23 cellular contexts compared by ENCODE assay signal in genomic region chrX:10484683-10485247, GRCh38.
A peak's percentile ranks its signal among the peaks of the same experiment; 100 is the strongest.
DNase-seq lines count a peak whose midpoint lies in the region; ATAC-seq, FAIRE-seq and TF ChIP-seq lines count a peak whose summit lies in the region.
"Had no signal": no experiment of that assay in that cellular context is flagged by ENCODE, and none has a peak within 500 bp of the region (broad histone marks: within the 10 kb centered on the region; RNA-seq: fewer than 3 reads in every experiment).

No MANE protein-coding gene starts in this region.

- no peak overlapping the region for H3K4me3 ChIP-seq in heart right ventricle
- no peak overlapping the region for H3K4me3 ChIP-seq in mammary epithelial cell (replicated peaks in 1 of 3; ENCODE audit: insufficient read depth in 1 of 3, low read depth in 2 of 3, low read length in 3 of 3)
- no peak overlapping the region for H3K4me3 ChIP-seq in kidney (ENCODE audit: low read length in 2 of 2)
- no peak overlapping the region for H3K4me3 ChIP-seq in lower leg skin (ENCODE audit: low read depth, poor library complexity, severe bottlenecking)
- H3K4me3 ChIP-seq: BLaER1, dorsolateral prefrontal cortex, esophagus muscularis mucosa, tibial artery had no signal

- H3K36me3 ChIP-seq in heart right ventricle (peaks cover 0 to 6% (median 0%) of the 10 kb centered on the region in 9 donors), mammary epithelial cell (ENCODE audit: insufficient read depth, low read length) (no peaks in the 10 kb centered on the region), kidney (ENCODE audit: control insufficient read depth in 1 of 2, insufficient read depth in 2 of 2, low read length in 2 of 2) (no peaks in the 10 kb centered on the region)
- H3K36me3 ChIP-seq: BLaER1, esophagus muscularis mucosa, tibial artery had no signal

- H3K9me3 ChIP-seq in heart right ventricle = no peaks in the 10 kb centered on the region
- H3K9me3 ChIP-seq in mammary epithelial cell (replicated peaks; ENCODE audit: insufficient read depth, low read length) = no peaks in the 10 kb centered on the region
- no peaks in the 10 kb centered on the region for H3K9me3 ChIP-seq in kidney (ENCODE audit: control insufficient read depth in 1 of 2, low read length in 2 of 2)
- H3K9me3 ChIP-seq: esophagus muscularis mucosa, tibial artery had no signal

- no peaks in the 10 kb centered on the region for H4K20me1 ChIP-seq in mammary epithelial cell (ENCODE audit: insufficient read depth, low read length)

- FAIRE-seq in kidney (lab: Jason Lieb, UNC) = no peak
- FAIRE-seq: GM12892 had no signal

- H3K9ac ChIP-seq in mammary epithelial cell (ENCODE audit: insufficient read depth, low read length) (peak overlapping the region; percentile 26), kidney (ENCODE audit: low read length in 2 of 2) (no peak overlapping the region)
- H3K9ac ChIP-seq: BLaER1 had no signal

- BruUV-seq in mammary epithelial cell (replicated peaks; lab: Mats Ljungman, UMichigan) = no TSS peak

- ATAC-seq in heart right ventricle = no peak
- ATAC-seq in left ventricle myocardium superior = no peak
- ATAC-seq in GM21576 (IDR thresholded peaks at IDR 0.05; ENCODE audit: unreplicated experiment) = no peak

- TF ChIP-seq CTCF in heart right ventricle (IDR thresholded peaks at IDR 0.05) (no peak), mammary epithelial cell (conservative IDR thresholded peaks at IDR 0.05 in 1 of 2, IDR thresholded peaks at IDR 0.05 in 1 of 2; ENCODE audit: extremely low read depth in 1 of 2, insufficient read depth in 1 of 2, low read depth in 1 of 2, low read length in 2 of 2) (no peak), kidney (IDR thresholded peaks at IDR 0.05; ENCODE audit: borderline replicate concordance, extremely low read depth, insufficient read depth) (no peak), lower leg skin (IDR thresholded peaks at IDR 0.05) (no peak)

- peaks cover 0 to 51% (median 30%) of the 10 kb centered on the region in 9 donors for H3K4me1 ChIP-seq in heart right ventricle
- peaks cover 25% of the 10 kb centered on the region for H3K4me1 ChIP-seq in mammary epithelial cell (ENCODE audit: insufficient read depth, low read length)
- peaks cover 0 to 3% of the 10 kb centered on the region in 2 donors for H3K4me1 ChIP-seq in kidney (ENCODE audit: control insufficient read depth in 1 of 2, insufficient read depth in 1 of 2, low read depth in 1 of 2, low read length in 2 of 2)

- H3K79me2 ChIP-seq in mammary epithelial cell (ENCODE audit: insufficient read depth, low read length) = no peaks in the 10 kb centered on the region

- DNase-seq in heart right ventricle (no peak), left ventricle myocardium superior (no peak), mammary epithelial cell (peak; percentile 79), kidney (no peak), hypothalamus (lab: John Stamatoyannopoulos, UW) (no peak), cerebellum (ENCODE audit: low spot score) (no peak), lower leg skin (ENCODE audit: low spot score in 2 of 2) (no peak)
- DNase-seq: activated CD4-positive, alpha-beta memory T cell treated with anti-CD3 and anti-CD28 coated beads, Interleukin-2, amount 10 ng/mL, durations not matched to agents 7 days and 5 days; activated naive CD4-positive, alpha-beta T cell treated with anti-CD3 and anti-CD28 coated beads, Interleukin-2, amount 10 ng/mL, durations not matched to agents 7 days and 5 days; activated T-cell treated with anti-CD3 and anti-CD28 coated beads, Interleukin-2, amount 50 U/mL, for 24 hours; dorsolateral prefrontal cortex; glutamatergic neuron; immature natural killer cell; NCI-H1092; NCI-H510A treated with DMSO at 0.1 percent for 48 hours; Right ventricle myocardium superior; stimulated activated naive CD4-positive, alpha-beta T cell; T-helper 1 cell; tibial artery had no signal

- CTCF ChIA-PET in mammary epithelial cell (lab: Charles Lee; ENCODE audit: low non-redundant PET) = no interaction called here

- intact Hi-C loops in heart right ventricle (cut with DNase I) (loop anchor here in 3 of 10 donors (5.0 to 10.0 kb wide), 4 partner anchors 90 to 133 kb away; no protein-coding TSS in a partner anchor), left ventricle myocardium superior (cut with micrococcal nuclease) (loop anchor here (10.0 kb wide), 1 partner anchor 110 kb away; no protein-coding TSS in a partner anchor), mammary epithelial cell (cut with micrococcal nuclease) (loop anchor here (1.0 kb wide), 1 partner anchor 114 kb away; no protein-coding TSS in a partner anchor), kidney (cut with DNase I) (no loop called here), lower leg skin (cut with DNase I; ENCODE audit: low total_unique reads) (no loop called here)

- peak overlapping the region; percentile 50 for H3K4me2 ChIP-seq in mammary epithelial cell (ENCODE audit: insufficient read depth, low read depth, low read length)
- H3K4me2 ChIP-seq: BLaER1 had no signal

- peak overlapping the region in 7 of 10 donors; percentile 68 to 92 (median 85) for H3K27ac ChIP-seq in heart right ventricle
- H3K27ac ChIP-seq in mammary epithelial cell (ENCODE audit: insufficient read depth, low read depth, low read length) = peak overlapping the region; percentile 72
- peak overlapping the region; percentile 74 to 87 for H3K27ac ChIP-seq in kidney (ENCODE audit: low read depth in 2 of 2, low read length in 2 of 2)
- H3K27ac ChIP-seq: BLaER1, dorsolateral prefrontal cortex had no signal

- dilution Hi-C loops in mammary epithelial cell (cut with HindIII; ENCODE audit: low sequenced_read_pairs) = no loop called here

- TF ChIP-seq POLR2A in lower leg skin (IDR thresholded peaks at IDR 0.05) = no peak

- H3K27me3 ChIP-seq in heart right ventricle = no peaks in the 10 kb centered on the region
- no peaks in the 10 kb centered on the region for H3K27me3 ChIP-seq in mammary epithelial cell (ENCODE audit: insufficient read depth, low read length)
- H3K27me3 ChIP-seq: esophagus muscularis mucosa, tibial artery had no signal

- H2AFZ ChIP-seq in mammary epithelial cell (ENCODE audit: low read depth, low read length) = no peak overlapping the region

- in situ Hi-C loops in mammary epithelial cell (cut with MboI; ENCODE audit: low sequenced_read_pairs in 2 of 2) = no loop called here

- WGBS in heart right ventricle, 2 donors = 86 to 87% methylated on average over 7 of the region's 7 CpGs
- WGBS in mammary epithelial cell (ENCODE audit: low coverage, missing lambda C conversion rate) = 34% methylated on average over 6 of the region's 7 CpGs
- 66 to 70% methylated on average over 7 of the region's 7 CpGs for WGBS in lower leg skin, 2 donors

Comparison
In these comparisons a context has a peak if more than half of its experiments do, and no peak if none do; other contexts are left out.
1. intact Hi-C loops: an anchor here in left ventricle myocardium superior (10.0 kb wide) and mammary epithelial cell (1.0 kb wide); none called in kidney and lower leg skin.